Comparison of ENCODE assay signal across 7 cellular contexts in the genomic region with DNA sequence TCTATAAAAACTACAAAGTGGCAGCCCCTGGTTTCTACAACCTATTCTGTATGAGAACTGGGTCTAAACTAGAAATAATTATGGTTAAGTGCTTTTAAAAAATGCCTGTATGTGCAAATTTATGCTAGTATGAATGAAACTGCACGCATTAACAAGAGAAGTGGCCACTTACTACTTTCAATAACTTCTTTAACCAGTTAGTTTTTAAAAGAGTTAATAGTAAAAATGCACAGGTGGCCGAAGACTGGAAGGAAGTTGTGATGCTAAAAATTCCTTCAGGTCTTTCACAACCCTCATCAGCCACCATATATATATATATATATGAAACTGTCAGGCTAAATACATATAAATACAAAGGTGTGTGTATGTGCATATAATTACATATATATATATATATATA.
"Had no signal": no experiment of that assay in that cellular context is flagged by ENCODE, and none has a peak within 500 bp of the region (broad histone marks: within the 10 kb centered on the region; RNA-seq: fewer than 3 reads in every experiment).

No MANE protein-coding gene starts in this region.

- ATAC-seq: HepG2, K562 had no signal

- H3K9ac ChIP-seq: KMS-11 had no signal

- H3K27ac ChIP-seq: HL-60, KMS-11 had no signal

- H3K4me3 ChIP-seq: K562 had no signal

- DNase-seq: IMR-90, KBM-7, KG1 had no signal

- H3K4me2 ChIP-seq: KMS-11 had no signal
